1 cellular context compared by ENCODE assay signal in genomic region chr17:36183001-36183810, GRCh38.
TF ChIP-seq lines count a peak whose summit lies in the region.

No MANE protein-coding gene starts in this region.

TF ChIP-seq in WTC11, 78 proteins besides CTCF, POLR2A, EP300 and RAD21 (continued from another document):
- peak; percentile 41; the same call in 1 of the 2 replicates for TF ChIP-seq HMGXB4 (CRISPR knock-in tag; IDR thresholded peaks at IDR 0.05)
- TF ChIP-seq E2F5 (CRISPR knock-in tag; IDR thresholded peaks at IDR 0.05) = peak; percentile 23
- no peak for TF ChIP-seq ZNF281 (CRISPR knock-in tag; IDR thresholded peaks at IDR 0.05)
- TF ChIP-seq FOXP1 (CRISPR knock-in tag; IDR thresholded peaks at IDR 0.05; ENCODE audit: borderline replicate concordance) = 0 out of 2 replicates have a peak, but pooled peaks have one; percentile 3
